ENCODE assay signal across 11 cellular contexts in the genomic region with DNA sequence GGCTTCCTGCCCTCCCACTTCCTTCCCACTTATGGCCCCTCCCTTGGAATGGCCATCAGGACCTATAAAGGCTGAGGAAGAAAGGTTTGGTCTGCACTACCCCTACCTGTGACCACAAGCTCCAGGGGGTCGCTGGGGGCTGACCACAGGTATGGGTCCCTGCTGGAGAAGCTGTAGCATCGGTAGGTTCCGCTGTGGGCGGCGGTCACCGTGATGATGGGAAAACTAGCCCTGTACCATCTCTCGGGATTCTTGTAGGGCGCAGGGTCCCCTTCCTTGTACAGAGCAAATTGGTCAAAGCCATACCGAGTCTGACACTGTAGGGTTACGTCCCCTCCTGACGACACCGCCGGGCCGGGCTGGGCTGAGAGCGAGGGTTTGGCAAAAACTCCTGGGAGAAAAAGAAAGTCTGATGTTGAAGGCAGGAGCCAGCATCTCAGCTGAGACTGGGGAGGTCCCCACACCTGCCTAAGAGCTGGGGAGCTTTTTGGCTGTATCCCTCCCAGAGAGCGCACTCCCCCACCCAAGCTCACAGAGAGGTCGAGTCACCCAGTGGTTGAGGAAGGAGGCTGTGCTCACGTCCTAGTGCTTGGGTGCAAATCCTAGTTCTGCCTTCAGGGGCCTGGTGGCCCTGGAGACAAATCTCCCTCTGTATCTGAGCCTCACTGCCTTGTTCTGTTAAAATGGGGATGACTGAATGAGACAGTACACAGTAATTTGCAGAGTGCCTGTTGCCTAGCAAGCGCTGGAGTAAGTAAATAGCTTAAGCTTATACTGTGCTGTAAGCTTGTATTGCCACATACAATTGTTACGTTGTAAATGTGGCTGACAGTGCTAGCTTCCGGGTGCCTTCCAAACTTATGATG. TPM values are rescaled to one million over a fixed set of nuclear protein-coding genes. Genes with fewer than 3 reads are reported as not detected.
A peak's percentile ranks its signal among the peaks of the same experiment; 100 is the strongest.
DNase-seq lines count a peak whose midpoint lies in the region; ATAC-seq and TF ChIP-seq lines count a peak whose summit lies in the region.
"Had no signal": no experiment of that assay in that cellular context is flagged by ENCODE, and none has a peak within 500 bp of the region (broad histone marks: within the 10 kb centered on the region; RNA-seq: fewer than 3 reads in every experiment).

No MANE protein-coding gene starts in this region.

- H3K9me3 ChIP-seq in BLaER1 (peaks cover 62% of the 10 kb centered on the region), DOHH2 (ENCODE audit: control insufficient read depth, insufficient read depth, low read length) (peaks cover 44% of the 10 kb centered on the region)
- H3K9me3 ChIP-seq: adrenal gland, ovary had no signal

- H3K27ac Mint-ChIP-seq in endothelial cell (ENCODE audit: unreplicated experiment) = no peak overlapping the region

- H3K27me3 Mint-ChIP-seq in endothelial cell (ENCODE audit: unreplicated experiment) = peaks cover 12% of the 10 kb centered on the region

- H3K4me1 Mint-ChIP-seq in endothelial cell (ENCODE audit: unreplicated experiment) = no peaks in the 10 kb centered on the region

- no peak for TF ChIP-seq POLR2A in erythroblast (IDR thresholded peaks at IDR 0.05; ENCODE audit: low read length)

- H3K4me1 ChIP-seq in BLaER1 (peaks cover 27% of the 10 kb centered on the region), DOHH2 (ENCODE audit: control insufficient read depth, low read length) (peaks cover 10% of the 10 kb centered on the region; the same call in 1 of the 2 replicates)
- H3K4me1 ChIP-seq: adrenal gland, heart left ventricle had no signal

- no peaks in the 10 kb centered on the region for H3K27me3 ChIP-seq in BLaER1
- H3K27me3 ChIP-seq in DOHH2 (ENCODE audit: control insufficient read depth, low read length) = no peaks in the 10 kb centered on the region
- H3K27me3 ChIP-seq: adrenal gland, heart left ventricle, ovary had no signal

- ATAC-seq in esophagus mucosa (peak; percentile 65), HG03196 (IDR thresholded peaks at IDR 0.05; ENCODE audit: unreplicated experiment) (no peak)
- ATAC-seq: heart left ventricle had no signal

- H3K27ac ChIP-seq in BLaER1 (peak overlapping the region; percentile 68), DOHH2 (ENCODE audit: low read depth, low read length) (peak overlapping the region; percentile 59)
- H3K27ac ChIP-seq: adrenal gland, heart left ventricle, ovary had no signal

- H3K4me3 ChIP-seq in BLaER1 (no peak overlapping the region), DOHH2 (ENCODE audit: low read length) (peak overlapping the region; percentile 20; the same call in 1 of the 2 replicates)
- H3K4me3 ChIP-seq: adrenal gland, heart left ventricle, ovary had no signal

- H3K36me3 Mint-ChIP-seq in endothelial cell (ENCODE audit: low read depth, unreplicated experiment) = peaks cover 14% of the 10 kb centered on the region

- peaks cover 19% of the 10 kb centered on the region for H3F3A ChIP-seq in DOHH2 (ENCODE audit: control insufficient read depth, insufficient read depth)

- H3K9me3 Mint-ChIP-seq in endothelial cell (ENCODE audit: unreplicated experiment) = no peaks in the 10 kb centered on the region

- H3K36me3 ChIP-seq in BLaER1 = peaks cover 46% of the 10 kb centered on the region
- H3K36me3 ChIP-seq in DOHH2 (ENCODE audit: control insufficient read depth, low read length) = peaks cover 7% of the 10 kb centered on the region; the same call in 1 of the 2 replicates
- H3K36me3 ChIP-seq: adrenal gland, heart left ventricle, ovary had no signal

- no peak overlapping the region for H3K9ac ChIP-seq in BLaER1

- no peak for TF ChIP-seq CTCF in DOHH2 (IDR thresholded peaks at IDR 0.05; ENCODE audit: low read depth, low read length, poor library complexity, severe bottlenecking)
- no peak for TF ChIP-seq CTCF in endothelial cell (IDR thresholded peaks at IDR 0.05; ENCODE audit: unreplicated experiment)

- H3K79me2 ChIP-seq in DOHH2 (ENCODE audit: control insufficient read depth, low read length) = peaks cover 72% of the 10 kb centered on the region

- H3K9me2 ChIP-seq in DOHH2 (replicated peaks; ENCODE audit: control insufficient read depth, low read length) = no peaks in the 10 kb centered on the region

- DNase-seq in NOMO-1 treated with DMSO at 0.1 percent for 48 hours (lab: John Stamatoyannopoulos, UW; ENCODE audit: unreplicated experiment) (peak; percentile 77), SHP77 treated with DMSO at 0.1 percent for 48 hours (lab: John Stamatoyannopoulos, UW) (no peak), endothelial cell (ENCODE audit: low spot score) (no peak), erythroblast (lab: John Stamatoyannopoulos, UW) (no peak)
- DNase-seq: adrenal gland, heart left ventricle, ovary had no signal

- H3K4me2 ChIP-seq in BLaER1 (peak overlapping the region; percentile 85), DOHH2 (ENCODE audit: low read length) (no peak overlapping the region)

- no peak overlapping the region for H3K4me3 Mint-ChIP-seq in endothelial cell (ENCODE audit: unreplicated experiment)

- H4K20me1 ChIP-seq in BLaER1 = no peaks in the 10 kb centered on the region
- H4K20me1 ChIP-seq in DOHH2 (ENCODE audit: control insufficient read depth, insufficient read depth, low read depth, low read length) = no peaks in the 10 kb centered on the region

RNA-seq across cellular contexts. Expression of gene GP6, which starts 10.4 kb away (rescaled TPM):
- total RNA-seq in esophagus mucosa (0.40 TPM), endothelial cell (ENCODE audit: unreplicated experiment) (1.2 TPM)

RNA-seq across cellular contexts. Expression of gene RDH13, which starts 35.2 kb away (rescaled TPM):
- 33.7 TPM for total RNA-seq in esophagus mucosa
- 13.5 TPM for total RNA-seq in endothelial cell (ENCODE audit: unreplicated experiment)

RNA-seq across cellular contexts. Expression of gene EPS8L1, which starts 48.0 kb away (rescaled TPM):
- total RNA-seq in esophagus mucosa = 199 TPM
- 24.6 TPM for total RNA-seq in endothelial cell (ENCODE audit: unreplicated experiment)
